18 cellular contexts compared by ENCODE assay signal in genomic region chr3:76566211-76566534, GRCh38.
"Had no signal": no experiment of that assay in that cellular context is flagged by ENCODE, and none has a peak within 500 bp of the region (broad histone marks: within the 10 kb centered on the region; RNA-seq: fewer than 3 reads in every experiment).

No MANE protein-coding gene starts in this region.

- H3K27me3 ChIP-seq: esophagus muscularis mucosa, right atrium auricular region, thyroid gland, uterus had no signal

- H3K9me3 ChIP-seq: esophagus muscularis mucosa, right atrium auricular region, thyroid gland, uterus had no signal

- H3K36me3 ChIP-seq: esophagus muscularis mucosa, right atrium auricular region, thyroid gland, uterus, WERI-Rb-1 had no signal

- DNase-seq: activated CD4-positive, alpha-beta memory T cell treated with anti-CD3 and anti-CD28 coated beads, Interleukin-2, amount 10 ng/mL, durations not matched to agents 7 days and 5 days; activated CD4-positive, alpha-beta T cell treated with anti-CD3 and anti-CD28 coated beads for 4 hours; activated effector memory CD4-positive, alpha-beta T cell treated with anti-CD3 and anti-CD28 coated beads, Interleukin-2, amount 50 U/mL, for 16 hours; activated T-cell treated with anti-CD3 and anti-CD28 coated beads, Interleukin-2, amount 50 U/mL, for 48 hours; amniotic stem cell; cortex of kidney; effector CD4-positive, alpha-beta T cell; hypothalamus; nucleus accumbens; stimulated activated CD4-positive, alpha-beta T cell treated with anti-CD3 and anti-CD28 coated beads, Interleukin-15, amount 100 ng/mL, for 24 hours; stimulated activated CD4-positive, alpha-beta T cell treated with anti-CD3 and anti-CD28 coated beads, Interleukin-4, amount 100 ng/mL, for 1 hour; stimulated activated naive B cell treated with anti-CD40 and anti-IgM and Interleukin-4, amounts not matched to agents 10 μg/mL and 1 μg/mL and 100 μg/mL, for 72 hours; thyroid gland; uterus; WERI-Rb-1 had no signal

- H3K4me1 ChIP-seq: esophagus muscularis mucosa, right atrium auricular region, thyroid gland, uterus had no signal

- H3K27ac ChIP-seq: esophagus muscularis mucosa, skin epidermis, thyroid gland, uterus, WERI-Rb-1 had no signal

- H3K4me3 ChIP-seq: esophagus muscularis mucosa, right atrium auricular region, skin epidermis, thyroid gland, uterus had no signal
